In the genomic region with DNA sequence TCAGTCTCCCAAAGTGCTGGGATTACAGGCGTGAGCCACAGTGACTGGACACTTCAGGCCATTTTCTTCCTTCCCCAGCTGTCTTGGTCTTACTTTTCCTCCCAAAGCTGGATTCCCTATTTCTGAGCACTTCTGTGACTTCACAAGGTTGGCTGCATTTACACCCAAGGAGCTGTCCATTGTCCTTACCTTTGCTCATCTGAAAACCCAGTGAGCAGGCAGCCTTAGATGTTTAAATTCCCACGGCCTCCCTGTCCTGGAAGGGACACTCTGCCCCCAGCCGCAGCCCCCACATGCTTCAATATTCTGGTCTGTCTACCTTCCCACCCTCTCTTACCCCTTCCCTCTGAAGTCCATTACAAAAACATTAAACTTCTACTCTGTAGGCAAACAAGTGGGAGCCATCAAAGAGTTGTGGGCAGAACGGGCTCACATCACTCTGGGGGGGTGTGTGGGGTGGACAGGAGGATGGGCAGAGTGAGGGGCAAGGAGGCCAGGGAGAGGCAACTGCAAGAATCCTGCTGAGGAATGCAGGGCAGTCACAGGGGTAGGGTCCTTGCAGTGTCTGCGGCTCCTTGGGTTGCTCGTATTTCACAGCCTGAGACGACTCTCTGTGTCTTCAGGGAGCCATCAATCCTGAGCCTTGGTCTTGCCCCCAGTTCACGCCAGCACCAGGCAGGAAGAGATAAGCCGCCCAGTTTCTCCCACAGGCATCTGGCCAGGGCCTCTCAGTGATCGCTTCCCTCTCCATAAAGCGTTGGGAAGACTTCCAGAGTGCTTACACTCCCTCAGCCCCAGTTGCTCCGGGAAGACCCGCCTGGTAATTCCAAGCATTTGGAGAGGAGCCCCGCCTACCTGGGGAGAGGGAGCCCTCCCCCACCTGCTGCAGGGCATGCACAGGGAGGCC, we compare ENCODE assay signal across 9 cellular contexts.
DNase-seq lines count a peak whose midpoint lies in the region; ATAC-seq, FAIRE-seq and TF ChIP-seq lines count a peak whose summit lies in the region.
"Had no signal": no experiment of that assay in that cellular context is flagged by ENCODE, and none has a peak within 500 bp of the region (broad histone marks: within the 10 kb centered on the region; RNA-seq: fewer than 3 reads in every experiment).

No MANE protein-coding gene starts in this region.

- no peak overlapping the region for H3K4me2 ChIP-seq in fibroblast of lung (ENCODE audit: extremely low read depth, insufficient read depth, low read length)

- ATAC-seq in omental fat pad (ENCODE audit: low FRiP score) (peak; percentile 81), natural killer cell (no peak), GM19455 (IDR thresholded peaks at IDR 0.05; ENCODE audit: unreplicated experiment) (no peak), HG03457 (IDR thresholded peaks at IDR 0.05; ENCODE audit: unreplicated experiment) (no peak)

- H3K36me3 Mint-ChIP-seq in natural killer cell, result no peaks in the 10 kb centered on the region

- no peak overlapping the region for H2AFZ ChIP-seq in fibroblast of lung (ENCODE audit: low read length)

- no peak for FAIRE-seq in D721Med (lab: Jason Lieb, UNC)

- no peaks in the 10 kb centered on the region for H3K4me1 ChIP-seq in fibroblast of lung (ENCODE audit: control insufficient read depth, extremely low read depth, insufficient read depth, low read length)

- no peak overlapping the region for H3K4me3 ChIP-seq in fibroblast of lung (replicated peaks in 1 of 4; ENCODE audit: control extremely low read depth in 1 of 4, insufficient read depth in 1 of 4, low read depth in 3 of 4, low read length in 4 of 4)

- H3K9ac ChIP-seq in fibroblast of lung (ENCODE audit: insufficient read depth, low read length), result no peak overlapping the region

- no peak for TF ChIP-seq CTCF in fibroblast of lung (conservative IDR thresholded peaks at IDR 0.05 in 1 of 2, IDR thresholded peaks at IDR 0.05 in 1 of 2; ENCODE audit: low read depth in 1 of 2, low read length in 2 of 2)
- no peak for TF ChIP-seq CTCF in omental fat pad (IDR thresholded peaks at IDR 0.05)
- TF ChIP-seq CTCF in natural killer cell (IDR thresholded peaks at IDR 0.05), result no peak
- no peak for TF ChIP-seq CTCF in D721Med (IDR thresholded peaks at IDR 0.05; ENCODE audit: insufficient read depth, missing control alignments)

- H3K79me2 ChIP-seq in fibroblast of lung (ENCODE audit: control insufficient read depth, insufficient read depth, low read length), result no peaks in the 10 kb centered on the region

- H3K9me3 Mint-ChIP-seq in natural killer cell, result no peaks in the 10 kb centered on the region
- H3K9me3 Mint-ChIP-seq: activated naive CD4-positive, alpha-beta T cell treated with anti-CD3 and anti-CD28 coated beads for 36 hours had no signal

- H3K27ac Mint-ChIP-seq in natural killer cell, result no peak overlapping the region
- H3K27ac Mint-ChIP-seq: activated naive CD4-positive, alpha-beta T cell treated with anti-CD3 and anti-CD28 coated beads for 36 hours had no signal

- H3K27me3 ChIP-seq in fibroblast of lung (ENCODE audit: control insufficient read depth, insufficient read depth, low read length), result no peaks in the 10 kb centered on the region

- H3K27ac ChIP-seq in fibroblast of lung (ENCODE audit: insufficient read depth, low read length), result no peak overlapping the region

- no peaks in the 10 kb centered on the region for H3K9me3 ChIP-seq in fibroblast of lung (ENCODE audit: control insufficient read depth, insufficient read depth, low read depth, low read length)

- intact Hi-C loops in natural killer cell (cut with micrococcal nuclease), result loop anchor here (5.0 kb wide), 1 partner anchor 38 kb away; no protein-coding TSS in a partner anchor

- H3K36me3 ChIP-seq in fibroblast of lung (ENCODE audit: control insufficient read depth, insufficient read depth, low read length), result no peaks in the 10 kb centered on the region

- H3K4me1 Mint-ChIP-seq in natural killer cell, result peaks cover 6 to 24% of the 10 kb centered on the region in 2 donors

- DNase-seq in ELR (ENCODE audit: low read depth) (peak; percentile 17), NCI-H226 (peak; percentile 99), fibroblast of lung (ENCODE audit: low read depth in 2 of 2) (peak; percentile 50 to 57), omental fat pad (ENCODE audit: low spot score) (no peak), natural killer cell (no peak), D721Med (ENCODE audit: insufficient read length, low spot score) (no peak)
- DNase-seq: activated naive CD4-positive, alpha-beta T cell treated with anti-CD3 and anti-CD28 coated beads for 36 hours had no signal

- H3K4me3 Mint-ChIP-seq in natural killer cell, result no peak overlapping the region
- H3K4me3 Mint-ChIP-seq: activated naive CD4-positive, alpha-beta T cell treated with anti-CD3 and anti-CD28 coated beads for 36 hours had no signal

- H3K27me3 Mint-ChIP-seq in natural killer cell (ENCODE audit: low read depth in 2 of 2), result no peaks in the 10 kb centered on the region

- H4K20me1 ChIP-seq in fibroblast of lung (ENCODE audit: control insufficient read depth, extremely low read depth, insufficient read depth, low read length), result no peaks in the 10 kb centered on the region

Comparison
In these comparisons a context has a peak if more than half of its experiments do, and no peak if none do; other contexts are left out.
1. DNase-seq: peak in ELR (single experiment), NCI-H226 (single experiment) and fibroblast of lung (2 of 2); none in omental fat pad (single experiment), natural killer cell (single experiment) and D721Med (single experiment).